17 cellular contexts compared by ENCODE assay signal in genomic region chr11:2529173-2529572, GRCh38.
DNase-seq lines count a peak whose midpoint lies in the region; ATAC-seq and TF ChIP-seq lines count a peak whose summit lies in the region.
"Had no signal": no experiment of that assay in that cellular context is flagged by ENCODE, and none has a peak within 500 bp of the region (broad histone marks: within the 10 kb centered on the region; RNA-seq: fewer than 3 reads in every experiment).

No MANE protein-coding gene starts in this region.

- DNase-seq in activated effector memory CD4-positive, alpha-beta T cell treated with anti-CD3 and anti-CD28 coated beads, Interleukin-2, amount 50 U/mL, for 16 hours = peak; percentile 39
- DNase-seq in activated effector memory CD4-positive, alpha-beta T cell treated with Interleukin-2 at 50 U/mL for 16 hours = no peak
- DNase-seq in mucosa of descending colon (peak in 2 of 3 donors; percentile 17 to 27), aorta (peak; percentile 8 to 33), HPDE6-E6E7 (ENCODE audit: extremely low spot score) (no peak)
- DNase-seq in central memory CD4-positive, alpha-beta T cell = no peak
- DNase-seq: CD4-positive, alpha-beta memory T cell; DMS53; IMR-90; NCI-H1417 treated with DMSO at 0.1 percent for 48 hours; NCI-H187 treated with DMSO at 0.1 percent for 48 hours; NCI-H226; NCI-H524; NCI-H82; SIG-M5 had no signal

- H3K27ac Mint-ChIP-seq in dendritic cell treated with granulocyte-macrophage colony-stimulating factor and Interleukin-4, amounts not matched to agents 40 ng/mL and 50 ng/mL, for 4 days = peak overlapping the region; percentile 92

- H3K4me3 Mint-ChIP-seq in dendritic cell treated with granulocyte-macrophage colony-stimulating factor and Interleukin-4, amounts not matched to agents 40 ng/mL and 50 ng/mL, for 4 days = no peak overlapping the region

- H3K36me3 Mint-ChIP-seq in dendritic cell treated with granulocyte-macrophage colony-stimulating factor and Interleukin-4, amounts not matched to agents 40 ng/mL and 50 ng/mL, for 4 days (ENCODE audit: low read depth) = peaks cover 48% of the 10 kb centered on the region

- peaks cover 6% of the 10 kb centered on the region for H3K27me3 Mint-ChIP-seq in dendritic cell treated with granulocyte-macrophage colony-stimulating factor and Interleukin-4, amounts not matched to agents 40 ng/mL and 50 ng/mL, for 4 days
- H3K27me3 Mint-ChIP-seq: CD4-positive, alpha-beta memory T cell had no signal

- H3K9me3 Mint-ChIP-seq in dendritic cell treated with granulocyte-macrophage colony-stimulating factor and Interleukin-4, amounts not matched to agents 40 ng/mL and 50 ng/mL, for 4 days = no peaks in the 10 kb centered on the region

- intact Hi-C loops in dendritic cell treated with granulocyte-macrophage colony-stimulating factor and Interleukin-4, amounts not matched to agents 40 ng/mL and 50 ng/mL, for 4 days (cut with micrococcal nuclease) = loop anchor here (5.0 to 10.0 kb wide), 2 partner anchors 82 to 334 kb away; partner anchors contain the start of gene KCNQ1
- intact Hi-C loops in mucosa of descending colon (cut with DNase I, micrococcal nuclease) = no loop called here
- intact Hi-C loops in aorta (cut with DNase I) = no loop called here

- H3K4me1 ChIP-seq in mucosa of descending colon (ENCODE audit: low read depth) (peaks cover 40% of the 10 kb centered on the region), aorta (ENCODE audit: control insufficient read depth in 1 of 2, insufficient read depth in 2 of 2, low read length in 2 of 2) (no peaks in the 10 kb centered on the region)
- H3K4me1 ChIP-seq: BE2C had no signal

- no peaks in the 10 kb centered on the region for H3K27me3 ChIP-seq in aorta (ENCODE audit: control insufficient read depth in 1 of 2, insufficient read depth in 2 of 2, low read length in 1 of 2)
- H3K27me3 ChIP-seq: BE2C had no signal

- TF ChIP-seq CTCF in mucosa of descending colon (IDR thresholded peaks at IDR 0.05) = no peak

- H3K9me3 ChIP-seq in mucosa of descending colon = no peaks in the 10 kb centered on the region
- H3K9me3 ChIP-seq in aorta (ENCODE audit: control insufficient read depth, low read length) = no peaks in the 10 kb centered on the region
- H3K9me3 ChIP-seq: BE2C had no signal

- H3K4me3 ChIP-seq in mucosa of descending colon = no peak overlapping the region
- H3K4me3 ChIP-seq in aorta (ENCODE audit: low read length in 2 of 2) = no peak overlapping the region

- ATAC-seq in mucosa of descending colon (no peak), aorta (ENCODE audit: low FRiP score) (no peak)

- 76 to 81% methylated on average over 10 of the region's 10 CpGs for WGBS in aorta, 2 donors

- peaks cover 80% of the 10 kb centered on the region for H3K4me1 Mint-ChIP-seq in dendritic cell treated with granulocyte-macrophage colony-stimulating factor and Interleukin-4, amounts not matched to agents 40 ng/mL and 50 ng/mL, for 4 days (ENCODE audit: low read depth)

- H3K27ac ChIP-seq in aorta (ENCODE audit: low read depth in 1 of 2, low read length in 2 of 2) = no peak overlapping the region

- H3K36me3 ChIP-seq in mucosa of descending colon (ENCODE audit: low read depth) (no peaks in the 10 kb centered on the region), aorta (ENCODE audit: control insufficient read depth in 1 of 2, insufficient read depth in 2 of 2, low read length in 1 of 2) (no peaks in the 10 kb centered on the region)
- H3K36me3 ChIP-seq: BE2C had no signal

Comparison
In these comparisons a context has a peak if more than half of its experiments do, and no peak if none do; other contexts are left out.
1. DNase-seq: peak in activated effector memory CD4-positive, alpha-beta T cell treated with anti-CD3 and anti-CD28 coated beads, Interleukin-2, amount 50 U/mL, for 16 hours (single experiment), mucosa of descending colon (2 of 3) and aorta (2 of 2); none in activated effector memory CD4-positive, alpha-beta T cell treated with Interleukin-2 at 50 U/mL for 16 hours (single experiment), central memory CD4-positive, alpha-beta T cell (single experiment) and HPDE6-E6E7 (single experiment).